In genomic region chr3:40460481-40460880, GRCh38 we compare ENCODE assay signal across 1 cellular context.
TF ChIP-seq lines count a peak whose summit lies in the region.
"Not testable (repeated sequence)": the region's sequence is repeated elsewhere in the genome, so short reads cannot be mapped to it uniquely, and the experiment has no call there.

No MANE protein-coding gene starts in this region.

TF ChIP-seq in K562, 482 proteins besides CTCF, POLR2A, EP300 and RAD21:
- TF ChIP-seq POLR2AphosphoS2 (IDR thresholded peaks at IDR 0.05; ENCODE audit: low read length) = 0 out of 2 replicates have a peak, but pooled peaks have one; percentile 12
- TF ChIP-seq, protein P1, sequence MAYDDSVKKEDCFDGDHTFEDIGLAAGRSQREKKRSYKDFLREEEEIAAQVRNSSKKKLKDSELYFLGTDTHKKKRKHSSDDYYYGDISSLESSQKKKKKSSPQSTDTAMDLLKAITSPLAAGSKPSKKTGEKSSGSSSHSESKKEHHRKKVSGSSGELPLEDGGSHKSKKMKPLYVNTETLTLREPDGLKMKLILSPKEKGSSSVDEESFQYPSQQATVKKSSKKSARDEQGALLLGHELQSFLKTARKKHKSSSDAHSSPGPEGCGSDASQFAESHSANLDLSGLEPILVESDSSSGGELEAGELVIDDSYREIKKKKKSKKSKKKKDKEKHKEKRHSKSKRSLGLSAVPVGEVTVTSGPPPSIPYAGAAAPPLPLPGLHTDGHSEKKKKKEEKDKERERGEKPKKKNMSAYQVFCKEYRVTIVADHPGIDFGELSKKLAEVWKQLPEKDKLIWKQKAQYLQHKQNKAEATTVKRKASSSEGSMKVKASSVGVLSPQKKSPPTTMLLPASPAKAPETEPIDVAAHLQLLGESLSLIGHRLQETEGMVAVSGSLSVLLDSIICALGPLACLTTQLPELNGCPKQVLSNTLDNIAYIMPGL (CRISPR knock-in tag; IDR thresholded peaks at IDR 0.05) = 0 out of 2 replicates have a peak, but pooled peaks have one; percentile 16
- 0 out of 2 replicates have a peak, but pooled peaks have one; percentile 9 for TF ChIP-seq POLR2AphosphoS5 (IDR thresholded peaks at IDR 0.05; ENCODE audit: control insufficient read depth, insufficient read depth, low read depth, low read length)
- peak; percentile 73 for TF ChIP-seq CEBPB (tag; IDR thresholded peaks at IDR 0.05)
- TF ChIP-seq, protein P2, sequence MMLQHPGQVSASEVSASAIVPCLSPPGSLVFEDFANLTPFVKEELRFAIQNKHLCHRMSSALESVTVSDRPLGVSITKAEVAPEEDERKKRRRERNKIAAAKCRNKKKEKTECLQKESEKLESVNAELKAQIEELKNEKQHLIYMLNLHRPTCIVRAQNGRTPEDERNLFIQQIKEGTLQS (IDR thresholded peaks at IDR 0.05) = 0 out of 2 replicates have a peak, but pooled peaks have one; percentile 26
- TF ChIP-seq, protein P2 (CRISPR knock-in tag; conservative IDR thresholded peaks at IDR 0.05) = not testable (repeated sequence)
- 0 out of 2 replicates have a peak, but pooled peaks have one; percentile 39 for TF ChIP-seq XRCC5 (IDR thresholded peaks at IDR 0.05; ENCODE audit: low read depth, low read length)
- TF ChIP-seq SUPT5H (IDR thresholded peaks at IDR 0.05) = peak; percentile 30; the same call in 1 of the 2 replicates
- TF ChIP-seq CEBPG (CRISPR knock-in tag; IDR thresholded peaks at IDR 0.05) = not testable (repeated sequence)
- peak; percentile 35 to 39; a peak in 1 of 4 replicates for TF ChIP-seq CEBPG (tag; conservative IDR thresholded peaks at IDR 0.05 in 1 of 2, IDR thresholded peaks at IDR 0.05 in 1 of 2)
TF ChIP-seq in K562: peak in this region for 8; not testable (repeated sequence) for 474.
